ENCODE assay signal across 12 cellular contexts in genomic region chr18:41532344-41533086, GRCh38.
DNase-seq lines count a peak whose midpoint lies in the region; TF ChIP-seq lines count a peak whose summit lies in the region.
"Had no signal": no experiment of that assay in that cellular context is flagged by ENCODE, and none has a peak within 500 bp of the region (broad histone marks: within the 10 kb centered on the region; RNA-seq: fewer than 3 reads in every experiment).

No MANE protein-coding gene starts in this region.

- no peak for TF ChIP-seq POLR2A in suprapubic skin (IDR thresholded peaks at IDR 0.05)

- TF ChIP-seq CTCF in MM.1S (IDR thresholded peaks at IDR 0.05; ENCODE audit: low read length) (peak; percentile 21; the same call in 1 of the 2 replicates), suprapubic skin (IDR thresholded peaks at IDR 0.05) (no peak), RWPE1 (conservative IDR thresholded peaks at IDR 0.05; ENCODE audit: low read depth) (no peak)

- H3K27ac ChIP-seq in MM.1S (ENCODE audit: low read length), result no peak overlapping the region
- no peak overlapping the region for H3K27ac ChIP-seq in suprapubic skin
- no peak overlapping the region for H3K27ac ChIP-seq in RWPE1
- H3K27ac ChIP-seq: uterus had no signal

- POLR2A ChIA-PET in RWPE1 (lab: Yijun Ruan, JAX; ENCODE audit: low non-redundant PET), result no interaction called here

- H3K9me3 Mint-ChIP-seq in activated T-cell treated with anti-CD3 and anti-CD28 coated beads, Interleukin-2, amount 50 U/mL, for 24 hours, result peaks cover 5% of the 10 kb centered on the region
- H3K9me3 Mint-ChIP-seq: activated naive CD8-positive, alpha-beta T cell treated with anti-CD3 and anti-CD28 coated beads, Interleukin-2, amount 10 ng/mL, durations not matched to agents 7 days and 5 days had no signal

- peak; percentile 3 for DNase-seq in ELF-1 (ENCODE audit: low read depth, low spot score)
- DNase-seq in MM.1S, result no peak
- DNase-seq in amniotic epithelial cell (ENCODE audit: low read depth), result peak; percentile 39
- peak; percentile 24 for DNase-seq in left kidney (ENCODE audit: low read depth, low spot score)
- no peak for DNase-seq in suprapubic skin (ENCODE audit: low spot score in 2 of 2)
- no peak for DNase-seq in activated T-cell treated with anti-CD3 and anti-CD28 coated beads, Interleukin-2, amount 50 U/mL, for 24 hours
- DNase-seq in RWPE1 (ENCODE audit: low spot score), result no peak
- no peak for DNase-seq in epidermal melanocyte (ENCODE audit: insufficient read length, low spot score)
- DNase-seq: activated naive CD8-positive, alpha-beta T cell treated with anti-CD3 and anti-CD28 coated beads, Interleukin-2, amount 10 ng/mL, durations not matched to agents 7 days and 5 days; NCI-H2171; uterus had no signal

- TF ChIP-seq EP300 in suprapubic skin (IDR thresholded peaks at IDR 0.05), result no peak

- H3K36me3 Mint-ChIP-seq in activated T-cell treated with anti-CD3 and anti-CD28 coated beads, Interleukin-2, amount 50 U/mL, for 24 hours (ENCODE audit: low read depth), result no peaks in the 10 kb centered on the region
- H3K36me3 Mint-ChIP-seq: activated naive CD8-positive, alpha-beta T cell treated with anti-CD3 and anti-CD28 coated beads, Interleukin-2, amount 10 ng/mL, durations not matched to agents 7 days and 5 days had no signal

- no peak overlapping the region for H3K9ac ChIP-seq in MM.1S (ENCODE audit: low read length)

- H4K20me1 ChIP-seq in MM.1S (ENCODE audit: insufficient read depth, low read length), result no peaks in the 10 kb centered on the region

- no peaks in the 10 kb centered on the region for H3K9me2 ChIP-seq in MM.1S (replicated peaks; ENCODE audit: insufficient read depth, low read length)

- H3K27me3 Mint-ChIP-seq in activated T-cell treated with anti-CD3 and anti-CD28 coated beads, Interleukin-2, amount 50 U/mL, for 24 hours, result no peaks in the 10 kb centered on the region
- H3K27me3 Mint-ChIP-seq: activated naive CD8-positive, alpha-beta T cell treated with anti-CD3 and anti-CD28 coated beads, Interleukin-2, amount 10 ng/mL, durations not matched to agents 7 days and 5 days had no signal

- H3K4me1 ChIP-seq in MM.1S (ENCODE audit: low read length) (no peaks in the 10 kb centered on the region), suprapubic skin (no peaks in the 10 kb centered on the region)
- H3K4me1 ChIP-seq: Caco-2, uterus had no signal

- no peaks in the 10 kb centered on the region for H3K4me1 Mint-ChIP-seq in activated T-cell treated with anti-CD3 and anti-CD28 coated beads, Interleukin-2, amount 50 U/mL, for 24 hours (ENCODE audit: low read depth)
- H3K4me1 Mint-ChIP-seq: activated naive CD8-positive, alpha-beta T cell treated with anti-CD3 and anti-CD28 coated beads, Interleukin-2, amount 10 ng/mL, durations not matched to agents 7 days and 5 days had no signal

- CTCF ChIA-PET in RWPE1 (lab: Yijun Ruan, JAX), result no interaction called here

- no peak overlapping the region for H3K4me3 Mint-ChIP-seq in activated T-cell treated with anti-CD3 and anti-CD28 coated beads, Interleukin-2, amount 50 U/mL, for 24 hours
- H3K4me3 Mint-ChIP-seq: activated naive CD8-positive, alpha-beta T cell treated with anti-CD3 and anti-CD28 coated beads, Interleukin-2, amount 10 ng/mL, durations not matched to agents 7 days and 5 days had no signal

- H3K4me2 ChIP-seq in MM.1S (ENCODE audit: low read depth, low read length), result no peak overlapping the region

- H3K27me3 ChIP-seq in MM.1S (replicated peaks; ENCODE audit: insufficient read depth, low read length), result no peaks in the 10 kb centered on the region
- no peaks in the 10 kb centered on the region for H3K27me3 ChIP-seq in suprapubic skin
- H3K27me3 ChIP-seq: uterus had no signal

- H3K27ac Mint-ChIP-seq in activated T-cell treated with anti-CD3 and anti-CD28 coated beads, Interleukin-2, amount 50 U/mL, for 24 hours, result no peak overlapping the region
- H3K27ac Mint-ChIP-seq: activated naive CD8-positive, alpha-beta T cell treated with anti-CD3 and anti-CD28 coated beads, Interleukin-2, amount 10 ng/mL, durations not matched to agents 7 days and 5 days had no signal

- no peak overlapping the region for H2AFZ ChIP-seq in MM.1S (ENCODE audit: low read length)

- no peaks in the 10 kb centered on the region for H3K9me3 ChIP-seq in MM.1S (replicated peaks; ENCODE audit: insufficient read depth, low read length)
- H3K9me3 ChIP-seq in suprapubic skin, result no peaks in the 10 kb centered on the region
- H3K9me3 ChIP-seq: Caco-2, uterus had no signal

- 47% methylated on average over 6 of the region's 6 CpGs for WGBS in suprapubic skin

- H3K36me3 ChIP-seq in MM.1S (replicated peaks; ENCODE audit: insufficient read depth, low read length), result no peaks in the 10 kb centered on the region
- H3K36me3 ChIP-seq in suprapubic skin, result no peaks in the 10 kb centered on the region
- H3K36me3 ChIP-seq: uterus had no signal

- H3F3A ChIP-seq in MM.1S (ENCODE audit: insufficient read depth, low read length), result no peaks in the 10 kb centered on the region

- H3K79me2 ChIP-seq in MM.1S (ENCODE audit: low read length), result no peaks in the 10 kb centered on the region

- H3K4me3 ChIP-seq in MM.1S (ENCODE audit: low read length) (no peak overlapping the region), suprapubic skin (no peak overlapping the region)
- H3K4me3 ChIP-seq: uterus had no signal

Comparison
In these comparisons a context has a peak if more than half of its experiments do, and no peak if none do; other contexts are left out.
1. DNase-seq: peak in ELF-1 (single experiment), amniotic epithelial cell (single experiment) and left kidney (single experiment); none in MM.1S (single experiment), suprapubic skin (0 of 2), activated T-cell treated with anti-CD3 and anti-CD28 coated beads, Interleukin-2, amount 50 U/mL, for 24 hours (single experiment), RWPE1 (single experiment) and epidermal melanocyte (single experiment).